In genomic region chr10:113566888-113567287, GRCh38 we compare ENCODE assay signal across 17 cellular contexts. TPM values are rescaled to one million over a fixed set of nuclear protein-coding genes. Genes with fewer than 3 reads are reported as not detected.
"Had no signal": no experiment of that assay in that cellular context is flagged by ENCODE, and none has a peak within 500 bp of the region (broad histone marks: within the 10 kb centered on the region; RNA-seq: fewer than 3 reads in every experiment).

No MANE protein-coding gene starts in this region.

- H3K27ac ChIP-seq: brain microvascular endothelial cell, esophagus squamous epithelium, left lung, pancreas, sigmoid colon, spleen had no signal

- H3K27me3 ChIP-seq: brain microvascular endothelial cell, left lung, pancreas, sigmoid colon, spleen had no signal

- DNase-seq: activated CD4-positive, CD25-positive, alpha-beta regulatory T cell treated with anti-CD3 and anti-CD28 coated beads, Interleukin-2, amount 50 U/mL, for 72 hours; activated naive CD8-positive, alpha-beta T cell treated with anti-CD3 and anti-CD28 coated beads, Interleukin-2, amount 10 ng/mL, durations not matched to agents 7 days and 5 days; brain microvascular endothelial cell; effector CD8-positive, alpha-beta T cell; esophagus squamous epithelium; hippocampal formation; left lung; mucosa of descending colon; naive thymus-derived CD4-positive, alpha-beta T cell; pancreas; sigmoid colon; spleen had no signal

- FAIRE-seq: endothelial cell of umbilical vein, keratinocyte, pancreas had no signal

- H3K4me3 ChIP-seq: esophagus squamous epithelium, left lung, mucosa of descending colon, pancreas, sigmoid colon, spleen had no signal

- H3K9me3 ChIP-seq: esophagus squamous epithelium, left lung, mucosa of descending colon, pancreas, sigmoid colon, spleen had no signal

- H3K36me3 ChIP-seq: brain microvascular endothelial cell, esophagus squamous epithelium, left lung, pancreas, sigmoid colon, spleen had no signal

- ATAC-seq: left lung; mucosa of descending colon; naive thymus-derived CD4-positive, alpha-beta T cell; pancreas had no signal

RNA-seq across cellular contexts. Expression of gene HABP2, which starts 14.0 kb away (rescaled TPM):
- total RNA-seq: activated CD8-positive, alpha-beta memory T cell treated with anti-CD3 and anti-CD28 coated beads for 36 hours; activated naive CD8-positive, alpha-beta T cell treated with anti-CD3 and anti-CD28 coated beads, Interleukin-2, amount 10 ng/mL, durations not matched to agents 7 days and 5 days; activated T-helper 1 cell treated with anti-CD3 and anti-CD28 coated beads, Interleukin-12 subunit alpha, Interleukin-12 subunit beta, Interleukin-2, Interleukin-4 antibody, amounts not matched to agents 30 ng/mL and 10 ng/mL and 1 ng/mL, durations not matched to agents 14 hours and 24 hours and 36 hours; endothelial cell of umbilical vein; fibroblast of villous mesenchyme; mucosa of descending colon; naive thymus-derived CD4-positive, alpha-beta T cell; sigmoid colon; spleen had no signal
- polyA plus RNA-seq: keratinocyte; naive thymus-derived CD4-positive, alpha-beta T cell; sigmoid colon; spleen had no signal
